13 cellular contexts compared by ENCODE assay signal in genomic region chr15:39622660-39623549, GRCh38. TPM values are rescaled to one million over a fixed set of nuclear protein-coding genes. Genes with fewer than 3 reads are reported as not detected.
DNase-seq lines count a peak whose midpoint lies in the region; ATAC-seq and TF ChIP-seq lines count a peak whose summit lies in the region.
"Had no signal": no experiment of that assay in that cellular context is flagged by ENCODE, and none has a peak within 500 bp of the region (broad histone marks: within the 10 kb centered on the region; RNA-seq: fewer than 3 reads in every experiment).

No MANE protein-coding gene starts in this region.

- no peaks in the 10 kb centered on the region for H4K20me1 ChIP-seq in SK-N-SH (ENCODE audit: insufficient read depth)

- no peaks in the 10 kb centered on the region for H3K36me3 ChIP-seq in SK-N-SH (replicated peaks in 1 of 2; ENCODE audit: control insufficient read depth in 1 of 2, insufficient read depth in 2 of 2, low read length in 1 of 2)
- H3K36me3 ChIP-seq: lower lobe of right lung had no signal

- ATAC-seq in stimulated activated naive CD8-positive, alpha-beta T cell treated with anti-CD3 and anti-CD28 coated beads, Interleukin-15, Interleukin-2, amounts not matched to agents 100 U/mL and 50 U/mL, for 24 hours = no peak
- ATAC-seq in HG03378 (IDR thresholded peaks at IDR 0.05; ENCODE audit: unreplicated experiment) = peak; percentile 5
- ATAC-seq in GM19324 (IDR thresholded peaks at IDR 0.05; ENCODE audit: low FRiP score, unreplicated experiment) = no peak

- no peak overlapping the region for H3K4me2 ChIP-seq in SK-N-SH

- H3K4me3 Mint-ChIP-seq in stimulated activated naive CD8-positive, alpha-beta T cell treated with anti-CD3 and anti-CD28 coated beads, Interleukin-15, Interleukin-2, amounts not matched to agents 100 ng/mL and 50 ng/mL, for 24 hours = no peak overlapping the region
- H3K4me3 Mint-ChIP-seq in activated T-helper 2 cell treated with anti-CD3 and anti-CD28 coated beads, Interferon-gamma antibody, Interleukin-2, Interleukin-4, amounts not matched to agents 10 μg/mL and 5 μg/mL and 100 μg/mL, durations not matched to agents 14 hours and 24 hours and 36 hours (ENCODE audit: low read depth) = no peak overlapping the region

- H3K9me3 ChIP-seq in SK-N-SH = no peaks in the 10 kb centered on the region
- H3K9me3 ChIP-seq: lower lobe of right lung had no signal

- no peaks in the 10 kb centered on the region for H3K9me2 ChIP-seq in SK-N-SH

- TF ChIP-seq RAD21 in SK-N-SH (IDR thresholded peaks at IDR 0.05; ENCODE audit: low read length) = no peak

- no peaks in the 10 kb centered on the region for H3K27me3 ChIP-seq in SK-N-SH (ENCODE audit: insufficient read depth)

- TF ChIP-seq EP300 in SK-N-SH (IDR thresholded peaks at IDR 0.05; ENCODE audit: borderline replicate concordance in 1 of 2, low read depth in 1 of 2, low read length in 1 of 2) = no peak

- POLR2A ChIA-PET in SK-N-SH (lab: Yijun Ruan, JAX) = no interaction called here

- no peaks in the 10 kb centered on the region for H3K79me2 ChIP-seq in SK-N-SH (ENCODE audit: insufficient read depth)

- peak overlapping the region; percentile 34 for H3K27ac Mint-ChIP-seq in stimulated activated naive CD8-positive, alpha-beta T cell treated with anti-CD3 and anti-CD28 coated beads, Interleukin-15, Interleukin-2, amounts not matched to agents 100 ng/mL and 50 ng/mL, for 24 hours
- peak overlapping the region; percentile 99 for H3K27ac Mint-ChIP-seq in activated T-helper 2 cell treated with anti-CD3 and anti-CD28 coated beads, Interferon-gamma antibody, Interleukin-2, Interleukin-4, amounts not matched to agents 10 μg/mL and 5 μg/mL and 100 μg/mL, durations not matched to agents 14 hours and 24 hours and 36 hours
- H3K27ac Mint-ChIP-seq: IgD-negative memory B cell had no signal

- no peaks in the 10 kb centered on the region for H3F3A ChIP-seq in SK-N-SH (replicated peaks; ENCODE audit: insufficient read depth)

- 78% methylated on average over 7 of the region's 7 CpGs for WGBS in SK-N-SH (ENCODE audit: low lambda C conversion rate)

- peaks cover 9% of the 10 kb centered on the region for H3K9me3 Mint-ChIP-seq in stimulated activated naive CD8-positive, alpha-beta T cell treated with anti-CD3 and anti-CD28 coated beads, Interleukin-15, Interleukin-2, amounts not matched to agents 100 ng/mL and 50 ng/mL, for 24 hours
- peaks cover 19% of the 10 kb centered on the region for H3K9me3 Mint-ChIP-seq in activated T-helper 2 cell treated with anti-CD3 and anti-CD28 coated beads, Interferon-gamma antibody, Interleukin-2, Interleukin-4, amounts not matched to agents 10 μg/mL and 5 μg/mL and 100 μg/mL, durations not matched to agents 14 hours and 24 hours and 36 hours
- H3K9me3 Mint-ChIP-seq: IgD-negative memory B cell had no signal

- DNase-seq in stimulated activated naive CD8-positive, alpha-beta T cell treated with anti-CD3 and anti-CD28 coated beads, Interleukin-15, Interleukin-2, amounts not matched to agents 100 U/mL and 50 U/mL, for 24 hours = no peak
- no peak for DNase-seq in activated T-helper 2 cell treated with anti-CD3 and anti-CD28 coated beads, Interferon-gamma antibody, Interleukin-2, Interleukin-4, amounts not matched to agents 10 μg/mL and 5 μg/mL and 100 μg/mL, durations not matched to agents 14 hours and 24 hours and 36 hours (ENCODE audit: low spot score)
- no peak for DNase-seq in SK-N-SH
- no peak for DNase-seq in NCI-H510A (lab: John Stamatoyannopoulos, UW)
- no peak for DNase-seq in NCI-H146 treated with DMSO at 0.1 percent for 48 hours (lab: John Stamatoyannopoulos, UW; ENCODE audit: unreplicated experiment)
- DNase-seq: activated CD4-positive, alpha-beta T cell treated with anti-CD3 and anti-CD28 coated beads, Interleukin-2, amount 50 U/mL, for 1 hour; amniotic stem cell; lower lobe of right lung; NCI-H226 had no signal

- H3K9ac ChIP-seq in SK-N-SH = no peak overlapping the region

- CTCF ChIA-PET in SK-N-SH (lab: Yijun Ruan, JAX) = interaction anchor here (0.8 to 3.0 kb wide), 4 partner anchors 12 to 134 kb away, joined by 3 to 10 read pairs (median 8); partner anchors contain the start of gene THBS1

- H3K27me3 Mint-ChIP-seq in stimulated activated naive CD8-positive, alpha-beta T cell treated with anti-CD3 and anti-CD28 coated beads, Interleukin-15, Interleukin-2, amounts not matched to agents 100 ng/mL and 50 ng/mL, for 24 hours = no peaks in the 10 kb centered on the region
- peaks cover 1% of the 10 kb centered on the region for H3K27me3 Mint-ChIP-seq in activated T-helper 2 cell treated with anti-CD3 and anti-CD28 coated beads, Interferon-gamma antibody, Interleukin-2, Interleukin-4, amounts not matched to agents 10 μg/mL and 5 μg/mL and 100 μg/mL, durations not matched to agents 14 hours and 24 hours and 36 hours (ENCODE audit: low read depth)

- intact Hi-C loops in activated T-helper 2 cell treated with anti-CD3 and anti-CD28 coated beads, Interferon-gamma antibody, Interleukin-2, Interleukin-4, amounts not matched to agents 10 μg/mL and 5 μg/mL and 100 μg/mL, durations not matched to agents 14 hours and 24 hours and 36 hours (cut with micrococcal nuclease) = loop anchor here (1.0 to 10.0 kb wide), 8 partner anchors 20 to 1088 kb away; partner anchors contain the start of genes FSIP1, GPR176 and PLCB2

- no peak overlapping the region for H3K27ac ChIP-seq in SK-N-SH (ENCODE audit: low read depth in 2 of 2, low read length in 1 of 2)

- no peak overlapping the region for H2AFZ ChIP-seq in SK-N-SH (ENCODE audit: low read depth)

- peaks cover 11% of the 10 kb centered on the region for H3K36me3 Mint-ChIP-seq in stimulated activated naive CD8-positive, alpha-beta T cell treated with anti-CD3 and anti-CD28 coated beads, Interleukin-15, Interleukin-2, amounts not matched to agents 100 ng/mL and 50 ng/mL, for 24 hours (ENCODE audit: low read depth)
- H3K36me3 Mint-ChIP-seq in activated T-helper 2 cell treated with anti-CD3 and anti-CD28 coated beads, Interferon-gamma antibody, Interleukin-2, Interleukin-4, amounts not matched to agents 10 μg/mL and 5 μg/mL and 100 μg/mL, durations not matched to agents 14 hours and 24 hours and 36 hours (ENCODE audit: low read depth) = peaks cover 34% of the 10 kb centered on the region
- H3K36me3 Mint-ChIP-seq: IgD-negative memory B cell had no signal

- peaks cover 0 to 9% of the 10 kb centered on the region in 2 experiments; a peak in 2 of 4 replicates for H3K4me1 ChIP-seq in SK-N-SH (ENCODE audit: control insufficient read depth in 1 of 2, insufficient read depth in 2 of 2, low read depth in 1 of 2, low read length in 1 of 2)

- H3K4me1 Mint-ChIP-seq in stimulated activated naive CD8-positive, alpha-beta T cell treated with anti-CD3 and anti-CD28 coated beads, Interleukin-15, Interleukin-2, amounts not matched to agents 100 ng/mL and 50 ng/mL, for 24 hours (ENCODE audit: low read depth) = peaks cover 64% of the 10 kb centered on the region
- H3K4me1 Mint-ChIP-seq in activated T-helper 2 cell treated with anti-CD3 and anti-CD28 coated beads, Interferon-gamma antibody, Interleukin-2, Interleukin-4, amounts not matched to agents 10 μg/mL and 5 μg/mL and 100 μg/mL, durations not matched to agents 14 hours and 24 hours and 36 hours (ENCODE audit: low read depth) = peaks cover 58% of the 10 kb centered on the region

- TF ChIP-seq CTCF in SK-N-SH (IDR thresholded peaks at IDR 0.05) = no peak

- no peak overlapping the region for H3K4me3 ChIP-seq in SK-N-SH (ENCODE audit: low read depth in 2 of 2, low read length in 1 of 2)
- H3K4me3 ChIP-seq: lower lobe of right lung had no signal

TF ChIP-seq in SK-N-SH, 30 proteins besides CTCF, POLR2A, EP300 and RAD21 (continues in another document):
- TF ChIP-seq USF1 (IDR thresholded peaks at IDR 0.05; ENCODE audit: borderline replicate concordance, low read depth) (no peak), RFX5 (IDR thresholded peaks at IDR 0.05; ENCODE audit: low read length) (no peak), ELF1 (IDR thresholded peaks at IDR 0.05) (no peak), MAX (IDR thresholded peaks at IDR 0.05; ENCODE audit: low read depth) (no peak), GATA2 (CRISPR knock-in tag; IDR thresholded peaks at IDR 0.05) (no peak), MXI1 (IDR thresholded peaks at IDR 0.05; ENCODE audit: low read depth, low read length) (no peak), RCOR1 (IDR thresholded peaks at IDR 0.05; ENCODE audit: low read length) (no peak), SIN3A (IDR thresholded peaks at IDR 0.05; ENCODE audit: borderline replicate concordance, low read depth, low read length) (no peak), FOXJ3 (CRISPR knock-in tag; IDR thresholded peaks at IDR 0.05) (no peak), NFIC (IDR thresholded peaks at IDR 0.05; ENCODE audit: borderline replicate concordance) (no peak)

RNA-seq across cellular contexts. Expression of gene THBS1, which starts 42.0 kb away (rescaled TPM):
- total RNA-seq in activated T-helper 2 cell treated with anti-CD3 and anti-CD28 coated beads, Interferon-gamma antibody, Interleukin-2, Interleukin-4, amounts not matched to agents 10 μg/mL and 5 μg/mL and 100 μg/mL, durations not matched to agents 14 hours and 24 hours and 36 hours = 0.32 and 0.43 TPM in 2 replicates
- 117 and 127 TPM in 2 replicates for polyA plus RNA-seq in SK-N-SH (2012; rRNA removed)
- polyA plus RNA-seq in SK-N-SH (2012; cell fraction: cytosol; rRNA removed) = 36.9 and 47.2 TPM in 2 replicates
- polyA plus RNA-seq in SK-N-SH (2012; cell fraction: nucleus; rRNA removed) = 513 and 769 TPM in 2 replicates
